Comparison of ENCODE assay signal across 1 cellular context in genomic region chrX:71285929-71286328, GRCh38.
TF ChIP-seq lines count a peak whose summit lies in the region.

No MANE protein-coding gene starts in this region.

TF ChIP-seq in H1, 55 proteins besides CTCF, POLR2A, EP300 and RAD21:
- no peak for TF ChIP-seq SUZ12 (IDR thresholded peaks at IDR 0.05; ENCODE audit: low read length)
- TF ChIP-seq SAP30 (IDR thresholded peaks at IDR 0.05; ENCODE audit: insufficient read depth, insufficient replicate concordance, low read length), result no peak
- TF ChIP-seq CTBP2 (IDR thresholded peaks at IDR 0.05; ENCODE audit: borderline replicate concordance, insufficient read depth, insufficient read length, low read length), result no peak
